Comparison of ENCODE assay signal across 9 cellular contexts in genomic region chr19:20661150-20661819, GRCh38. TPM values are rescaled to one million over a fixed set of nuclear protein-coding genes. Genes with fewer than 3 reads are reported as not detected.
DNase-seq lines count a peak whose midpoint lies in the region; ATAC-seq and TF ChIP-seq lines count a peak whose summit lies in the region.
"Had no signal": no experiment of that assay in that cellular context is flagged by ENCODE, and none has a peak within 500 bp of the region (broad histone marks: within the 10 kb centered on the region; RNA-seq: fewer than 3 reads in every experiment).

Gene ZNF626, minus strand, starts transcription at chr19:20661571. Its CDS starts 125 bp downstream, at chr19:20661446.

- no peak within 1 kb of the TSS for H3K4me3 Mint-ChIP-seq in MCF 10A (ENCODE audit: unreplicated experiment)
- H3K4me3 Mint-ChIP-seq in T-helper 17 cell = peak within 1 kb of the TSS; percentile 95

- DNase-seq in T47D (ENCODE audit: low read depth in 1 of 2, low spot score in 1 of 2) = peak; percentile 72 to 99
- no peak for DNase-seq in MCF 10A (ENCODE audit: unreplicated experiment)
- DNase-seq in HK-2 (ENCODE audit: unreplicated experiment) = peak; percentile 62
- DNase-seq in T-helper 17 cell = peak; percentile 69 to 87 (median 76)
- peak; percentile 66 to 98 (median 93) for DNase-seq in anterior cingulate cortex (lab: John Stamatoyannopoulos, UW)
- DNase-seq in right atrium auricular region (ENCODE audit: low spot score) = peak; percentile 99
- DNase-seq in posterior cingulate gyrus = peak; percentile 92 to 99 (median 95)
- DNase-seq in thyroid gland = peak; percentile 100

- TF ChIP-seq CTCF in MCF 10A (IDR thresholded peaks at IDR 0.05; ENCODE audit: unreplicated experiment) (no peak), right atrium auricular region (IDR thresholded peaks at IDR 0.05) (no peak), thyroid gland (IDR thresholded peaks at IDR 0.05) (no peak)

- H3K9me3 ChIP-seq in T-helper 17 cell (ENCODE audit: control insufficient read depth, low read length, poor library complexity, severe bottlenecking) = peaks cover 3% of the 10 kb centered on the region
- H3K9me3 ChIP-seq in right atrium auricular region = no peaks in the 10 kb centered on the region
- H3K9me3 ChIP-seq in thyroid gland = no peaks in the 10 kb centered on the region

- CTCF ChIA-PET in MCF 10A (lab: Yijun Ruan, JAX) = interaction anchor here (0.6 kb wide), 1 partner anchor 1091 kb away, joined by 3 read pairs; no protein-coding TSS in a partner anchor

- POLR2A ChIA-PET in MCF 10A (lab: Yijun Ruan, JAX) = interaction anchor here (0.6 to 0.7 kb wide), 2 partner anchors 20 to 1045 kb away, joined by 4 to 5 read pairs; no protein-coding TSS in a partner anchor

- H3K27me3 ChIP-seq in right atrium auricular region (no peaks in the 10 kb centered on the region), thyroid gland (no peaks in the 10 kb centered on the region)

- in situ Hi-C loops in T47D (cut with HindIII; ENCODE audit: low pct_unique_long_range_greater_than_20kb, low sequenced_read_pairs) = no loop called here

- peak; percentile 99 for ATAC-seq in T-helper 17 cell

- TF ChIP-seq POLR2A in thyroid gland (IDR thresholded peaks at IDR 0.05) = peak in 1 of 2 donors; percentile 93

- H3K27me3 Mint-ChIP-seq in MCF 10A (ENCODE audit: insufficient read depth, unreplicated experiment) (no peaks in the 10 kb centered on the region), T-helper 17 cell (no peaks in the 10 kb centered on the region)

- H3K4me1 Mint-ChIP-seq in MCF 10A (ENCODE audit: insufficient read depth, unreplicated experiment) (no peaks in the 10 kb centered on the region), T-helper 17 cell (peaks cover 7% of the 10 kb centered on the region)

- H3K36me3 ChIP-seq in right atrium auricular region (peaks cover 18% of the 10 kb centered on the region), thyroid gland (peaks cover 0 to 6% of the 10 kb centered on the region in 2 donors)

- H3K36me3 Mint-ChIP-seq in MCF 10A (ENCODE audit: insufficient read depth, unreplicated experiment) (no peaks in the 10 kb centered on the region), T-helper 17 cell (ENCODE audit: low read depth) (no peaks in the 10 kb centered on the region)

- H3K9me3 Mint-ChIP-seq in MCF 10A (ENCODE audit: unreplicated experiment) = peaks cover 8% of the 10 kb centered on the region

- WGBS in thyroid gland, 2 donors = 0 to 3% methylated on average over 23 to 25 of the region's 25 CpGs

- intact Hi-C loops in MCF 10A (cut with micrococcal nuclease) = no loop called here
- intact Hi-C loops in posterior cingulate gyrus (cut with DNase I) = loop anchor here (1.0 to 10.0 kb wide), 3 partner anchors 96 to 1104 kb away; partner anchors contain the start of genes ZNF100, ZNF66 and ZNF737
- intact Hi-C loops in thyroid gland (cut with DNase I) = no loop called here

- peak within 1 kb of the TSS; percentile 78 to 89 for H3K27ac ChIP-seq in right atrium auricular region
- peak within 1 kb of the TSS; percentile 73 to 88 (median 79) for H3K27ac ChIP-seq in thyroid gland
- H3K27ac ChIP-seq: C4-2B had no signal

- peak within 1 kb of the TSS; percentile 72 to 82 for H3K4me3 ChIP-seq in right atrium auricular region
- peak within 1 kb of the TSS; percentile 3 to 83 (median 43) for H3K4me3 ChIP-seq in thyroid gland (replicated peaks in 1 of 3)

- H3K27ac Mint-ChIP-seq in MCF 10A (ENCODE audit: low read depth, unreplicated experiment) (no peak within 1 kb of the TSS), T-helper 17 cell (peak within 1 kb of the TSS; percentile 95)

- peaks cover 0 to 46% of the 10 kb centered on the region in 2 donors for H3K4me1 ChIP-seq in right atrium auricular region
- H3K4me1 ChIP-seq in thyroid gland = peaks cover 24 to 30% of the 10 kb centered on the region in 2 donors

- no TSS peak for BruUV-seq in MCF 10A (replicated peaks; lab: Mats Ljungman, UMichigan)

RNA-seq across cellular contexts. Expression of gene ZNF626, which starts in this region (rescaled TPM):
- not detected in 2 replicates for total RNA-seq in MCF 10A (2022)
- 1 to 10 TPM; 8.1 to 8.7 TPM for total RNA-seq in T-helper 17 cell
- 10 to 100 TPM; 10.3 to 12.9 TPM for total RNA-seq in right atrium auricular region
- total RNA-seq in thyroid gland = 10 to 100 TPM; 31.1 to 50.7 (median 45.0) TPM
